26 cellular contexts compared by ENCODE assay signal in the genomic region with DNA sequence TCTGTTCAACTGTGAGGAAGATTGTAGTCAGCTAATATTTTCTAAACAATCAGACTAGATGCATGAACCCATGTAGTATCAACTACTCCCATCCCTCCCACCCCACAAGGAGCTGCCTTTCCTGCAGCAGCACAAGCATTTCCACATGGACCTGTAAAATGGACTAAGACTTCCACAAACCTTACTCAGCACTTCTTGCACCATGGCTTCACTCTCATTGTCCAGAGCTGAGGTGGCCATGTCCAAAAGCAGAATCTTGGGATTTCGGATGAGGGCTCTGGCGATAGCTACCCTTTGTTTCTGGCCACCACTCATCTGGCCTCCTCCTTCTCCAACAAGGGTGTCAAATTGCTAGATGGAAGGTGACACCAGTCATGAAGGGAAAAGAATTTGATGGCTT.
DNase-seq lines count a peak whose midpoint lies in the region; ATAC-seq, FAIRE-seq and TF ChIP-seq lines count a peak whose summit lies in the region.
"Had no signal": no experiment of that assay in that cellular context is flagged by ENCODE, and none has a peak within 500 bp of the region (broad histone marks: within the 10 kb centered on the region; RNA-seq: fewer than 3 reads in every experiment).

No MANE protein-coding gene starts in this region.

- H3K4me1 Mint-ChIP-seq in neural progenitor cell: peaks cover 6% of the 10 kb centered on the region
- H3K4me1 Mint-ChIP-seq: CD4-positive, CD25-positive, alpha-beta regulatory T cell had no signal

- H3K27ac Mint-ChIP-seq in neural progenitor cell: peak overlapping the region; percentile 67
- H3K27ac Mint-ChIP-seq: CD4-positive, alpha-beta memory T cell; CD4-positive, CD25-positive, alpha-beta regulatory T cell had no signal

- H3K14ac ChIP-seq in H1 (ENCODE audit: insufficient read length): no peak overlapping the region

- FAIRE-seq in HepG2 (lab: Jason Lieb, UNC) (no peak), H1 (lab: Jason Lieb, UNC) (no peak)
- FAIRE-seq: A549, GM12878, GM12892, GM18507 had no signal

- no peak overlapping the region for H3K4ac ChIP-seq in H1 (replicated peaks; ENCODE audit: insufficient read length, low read depth, low read length)

- H2BK5ac ChIP-seq in H1 (ENCODE audit: low read depth, low read length): no peak overlapping the region

- POLR2A ChIA-PET in HepG2 (lab: Yijun Ruan, JAX): no interaction called here
- POLR2A ChIA-PET in H1 (lab: Charles Lee; ENCODE audit: partially characterized antibody): interaction anchor here (0.6 kb wide), 1 partner anchor 22 kb away, joined by 4 read pairs; no protein-coding TSS in a partner anchor

- no peaks in the 10 kb centered on the region for H3K36me3 ChIP-seq in HepG2 (replicated peaks in 1 of 2; ENCODE audit: control insufficient read depth in 1 of 2, insufficient read depth in 2 of 2, low read length in 2 of 2)
- peaks cover 0 to 63% (median 21%) of the 10 kb centered on the region in 4 donors for H3K36me3 ChIP-seq in right lobe of liver
- no peaks in the 10 kb centered on the region for H3K36me3 ChIP-seq in H1 (ENCODE audit: control insufficient read depth in 2 of 4, insufficient read depth in 4 of 4, low read length in 3 of 4)
- H3K36me3 ChIP-seq in neural progenitor cell: no peaks in the 10 kb centered on the region
- H3K36me3 ChIP-seq: BE2C, BLaER1 had no signal

- H3K4me1 ChIP-seq in HepG2 (ENCODE audit: insufficient read depth, low read length) (no peaks in the 10 kb centered on the region), right lobe of liver (peaks cover 0 to 26% (median 7%) of the 10 kb centered on the region in 4 donors), H1 (replicated peaks in 1 of 4; ENCODE audit: control insufficient read depth in 3 of 4, insufficient read depth in 4 of 4, low read length in 3 of 4) (no peaks in the 10 kb centered on the region), neural progenitor cell (no peaks in the 10 kb centered on the region)
- H3K4me1 ChIP-seq: A549, BE2C, BLaER1 had no signal

- H3K9me3 ChIP-seq in HepG2 (ENCODE audit: low read length) (no peaks in the 10 kb centered on the region), right lobe of liver (no peaks in the 10 kb centered on the region), H1 (ENCODE audit: insufficient read depth in 2 of 2, low read depth in 1 of 2, low read length in 1 of 2) (no peaks in the 10 kb centered on the region), neural progenitor cell (ENCODE audit: low read depth) (no peaks in the 10 kb centered on the region)
- H3K9me3 ChIP-seq: A549, BE2C, BLaER1 had no signal

- H2AK5ac ChIP-seq in H1 (ENCODE audit: low read depth, low read length): no peak overlapping the region

- no peak overlapping the region for H2BK15ac ChIP-seq in H1 (ENCODE audit: low read length)

- H3K27me3 ChIP-seq in HepG2 (ENCODE audit: control insufficient read depth in 1 of 2, insufficient read depth in 2 of 2, low read length in 2 of 2): no peaks in the 10 kb centered on the region
- H3K27me3 ChIP-seq in right lobe of liver: no peaks in the 10 kb centered on the region
- H3K27me3 ChIP-seq in H1 (replicated peaks in 1 of 4; ENCODE audit: control insufficient read depth in 3 of 4, extremely low read depth in 1 of 4, insufficient read depth in 3 of 4, low read length in 3 of 4): no peaks in the 10 kb centered on the region
- H3K27me3 ChIP-seq in neural progenitor cell: no peaks in the 10 kb centered on the region
- H3K27me3 ChIP-seq: BE2C, BLaER1 had no signal

- H3K79me2 ChIP-seq in HepG2 (ENCODE audit: insufficient read depth, low read length): no peaks in the 10 kb centered on the region
- H3K79me2 ChIP-seq in H1 (ENCODE audit: control insufficient read depth in 1 of 2, insufficient read depth in 2 of 2, low read length in 2 of 2): no peaks in the 10 kb centered on the region
- H3K79me2 ChIP-seq in neural progenitor cell (ENCODE audit: low read depth): no peaks in the 10 kb centered on the region

- H3K27ac ChIP-seq in HepG2 (ENCODE audit: extremely low read length, insufficient read depth, low read length) (no peak overlapping the region), right lobe of liver (no peak overlapping the region), H1 (ENCODE audit: low read depth, low read length) (no peak overlapping the region), neural progenitor cell (no peak overlapping the region), caudate nucleus (ENCODE audit: low read depth, low read length) (no peak overlapping the region)
- H3K27ac ChIP-seq: 22Rv1, A549, BLaER1 had no signal

- WGBS in HepG2 (ENCODE audit: low lambda C conversion rate): 85% methylated on average over 2 of the region's 2 CpGs
- 80% methylated on average over 1 of the region's 2 CpGs for WGBS in right lobe of liver (ENCODE audit: insufficient coverage, low coverage, low lambda C conversion rate, missing lambda C conversion rate)
- WGBS in H1 (ENCODE audit: extremely low coverage in 1 of 2, insufficient coverage in 1 of 2, insufficient read length in 1 of 2, insufficient replicate concordance in 2 of 2, low coverage in 1 of 2, low lambda C conversion rate in 2 of 2, missing lambda C conversion rate in 1 of 2), 2 experiments: 100% methylated on average over 2 of the region's 2 CpGs; no CpG with 5 or more reads in 1 of the 2 experiments

- no peak overlapping the region for H4K5ac ChIP-seq in H1 (ENCODE audit: insufficient read length, low read depth, low read length)

- intact Hi-C loops in HepG2 (cut with micrococcal nuclease; ENCODE audit: unreplicated experiment) (no loop called here), right lobe of liver (cut with DNase I) (no loop called here)

- no peak overlapping the region for H2BK12ac ChIP-seq in H1 (ENCODE audit: low read depth, low read length)

- H2AFZ ChIP-seq in HepG2 (ENCODE audit: low read length) (no peak overlapping the region), H1 (ENCODE audit: low read length) (peak overlapping the region; percentile 65; the same call in 1 of the 2 replicates), neural progenitor cell (replicated peaks) (no peak overlapping the region)

- H2BK120ac ChIP-seq in H1 (replicated peaks; ENCODE audit: low read depth, low read length): no peak overlapping the region

- H3K9me3 Mint-ChIP-seq in neural progenitor cell: no peaks in the 10 kb centered on the region
- H3K9me3 Mint-ChIP-seq: CD14-positive monocyte; CD4-positive, alpha-beta memory T cell; CD8-positive, alpha-beta memory T cell had no signal

- no peak overlapping the region for H3K4me3 Mint-ChIP-seq in neural progenitor cell
- H3K4me3 Mint-ChIP-seq: CD14-positive monocyte; CD4-positive, alpha-beta memory T cell; CD4-positive, CD25-positive, alpha-beta regulatory T cell; CD8-positive, alpha-beta memory T cell had no signal

- H4K91ac ChIP-seq in H1 (replicated peaks; ENCODE audit: insufficient read length, low read length): no peak overlapping the region

- H3K9ac ChIP-seq in HepG2 (ENCODE audit: insufficient read depth, low read depth, low read length) (no peak overlapping the region), H1 (replicated peaks in 1 of 4; ENCODE audit: extremely low read depth in 1 of 4, low read depth in 3 of 4, low read length in 3 of 4) (no peak overlapping the region), neural progenitor cell (no peak overlapping the region)
- H3K9ac ChIP-seq: BLaER1 had no signal

- no peaks in the 10 kb centered on the region for H3K23me2 ChIP-seq in H1 (ENCODE audit: low read depth, low read length)

- H3F3A ChIP-seq in neural progenitor cell (ENCODE audit: low read depth): peaks cover 14% of the 10 kb centered on the region

- BruUV-seq in HepG2 (replicated peaks; lab: Mats Ljungman, UMichigan): no TSS peak

- TF ChIP-seq POLR2A in HepG2 (IDR thresholded peaks at IDR 0.05; ENCODE audit: insufficient read depth in 1 of 2, low read depth in 2 of 2, low read length in 2 of 2) (no peak), right lobe of liver (IDR thresholded peaks at IDR 0.05) (no peak), H1 (IDR thresholded peaks at IDR 0.05; ENCODE audit: control extremely low read depth in 1 of 2, low read depth in 2 of 2, low read length in 2 of 2) (no peak)

- TF ChIP-seq RAD21 in HepG2 (CRISPR knock-in tag; IDR thresholded peaks at IDR 0.05) (no peak), H1 (IDR thresholded peaks at IDR 0.05 in 1 of 2, conservative IDR thresholded peaks at IDR 0.05 in 1 of 2; ENCODE audit: low read depth in 2 of 2, low read length in 2 of 2) (no peak)

- in situ Hi-C loops in HepG2 (cut with HindIII; ENCODE audit: extremely low pct_ligation_motif_present, low pct_unique_long_range_greater_than_20kb): loop anchor here (10.0 kb wide), 1 partner anchor 175 kb away; no protein-coding TSS in a partner anchor

- H3K79me1 ChIP-seq in H1 (ENCODE audit: low read depth, low read length): no peaks in the 10 kb centered on the region

- H3K4me2 ChIP-seq in HepG2 (ENCODE audit: low read depth, low read length) (no peak overlapping the region), H1 (ENCODE audit: insufficient read depth in 1 of 2, low read depth in 2 of 2, low read length in 2 of 2) (no peak overlapping the region), neural progenitor cell (no peak overlapping the region)
- H3K4me2 ChIP-seq: A549, BLaER1 had no signal

- H4K20me1 ChIP-seq in HepG2 (ENCODE audit: insufficient read depth, low read length) (no peaks in the 10 kb centered on the region), H1 (replicated peaks in 1 of 2; ENCODE audit: control insufficient read depth in 1 of 2, insufficient read depth in 2 of 2, low read length in 2 of 2) (no peaks in the 10 kb centered on the region), neural progenitor cell (ENCODE audit: low read depth) (no peaks in the 10 kb centered on the region)
- H4K20me1 ChIP-seq: BLaER1 had no signal

- no peak overlapping the region for H4K8ac ChIP-seq in H1 (ENCODE audit: extremely low read depth, insufficient read depth, low read length)

- TF ChIP-seq CTCF in HepG2 (CRISPR knock-in tag; IDR thresholded peaks at IDR 0.05): no peak
- no peak for TF ChIP-seq CTCF in right lobe of liver (IDR thresholded peaks at IDR 0.05)
- no peak for TF ChIP-seq CTCF in H1 (IDR thresholded peaks at IDR 0.05; ENCODE audit: control extremely low read depth in 1 of 3, insufficient read depth in 1 of 3, low read depth in 1 of 3, low read length in 3 of 3)
- TF ChIP-seq CTCF in neural progenitor cell (IDR thresholded peaks at IDR 0.05): no peak

- no peak for DNase-seq in HepG2 (ENCODE audit: low spot score)
- no peak for DNase-seq in right lobe of liver
- DNase-seq in H1 (ENCODE audit: low read depth in 1 of 2, low spot score in 2 of 2): no peak
- DNase-seq in neural progenitor cell (ENCODE audit: low spot score): no peak
- no peak for DNase-seq in caudate nucleus (lab: John Stamatoyannopoulos, UW)
- DNase-seq in AML-193 (lab: John Stamatoyannopoulos, UW): no peak
- DNase-seq: BE2C; C1 segment of cervical spinal cord; CD4-positive, alpha-beta memory T cell; CD4-positive, CD25-positive, alpha-beta regulatory T cell; CD8-positive, alpha-beta memory T cell; COR-L47; DMS 273 treated with DMSO at 0.1 percent for 48 hours; DMS153; DMS53; DMS79; DND-41; EL; GDM1 had no signal

- CTCF ChIA-PET in HepG2 (lab: Yijun Ruan, JAX; ENCODE audit: low intra/inter-chr PET ratio, low total read pairs): no interaction called here
- CTCF ChIA-PET in H1 (lab: Charles Lee; ENCODE audit: partially characterized antibody): interaction anchor here (0.7 to 2.5 kb wide), 5 partner anchors 9 to 141 kb away, joined by 3 to 11 read pairs (median 5); no protein-coding TSS in a partner anchor

- no peak overlapping the region for H3K56ac ChIP-seq in H1 (replicated peaks; ENCODE audit: insufficient read length, low read depth, low read length)

- H3K27me3 Mint-ChIP-seq in neural progenitor cell (ENCODE audit: insufficient read depth, low read depth): no peaks in the 10 kb centered on the region
- H3K27me3 Mint-ChIP-seq: CD4-positive, alpha-beta memory T cell; CD4-positive, CD25-positive, alpha-beta regulatory T cell; CD8-positive, alpha-beta memory T cell had no signal

- ATAC-seq in HepG2 (no peak), right lobe of liver (no peak)
- ATAC-seq: A549, GM12878 had no signal

- no peak overlapping the region for H3K23ac ChIP-seq in H1 (ENCODE audit: insufficient read length)

- no peaks in the 10 kb centered on the region for H3K36me3 Mint-ChIP-seq in neural progenitor cell
- H3K36me3 Mint-ChIP-seq: CD14-positive monocyte; CD4-positive, alpha-beta memory T cell; CD4-positive, CD25-positive, alpha-beta regulatory T cell; CD8-positive, alpha-beta memory T cell had no signal

- TF ChIP-seq EP300 in HepG2 (IDR thresholded peaks at IDR 0.05; ENCODE audit: low read depth in 2 of 2, low read length in 2 of 2) (no peak), HepG2 (CRISPR knock-in tag; IDR thresholded peaks at IDR 0.05; ENCODE audit: borderline replicate concordance) (no peak), H1 (IDR thresholded peaks at IDR 0.05; ENCODE audit: borderline replicate concordance in 1 of 2, low read depth in 2 of 2, low read length in 2 of 2) (no peak)

- H2BK20ac ChIP-seq in H1 (ENCODE audit: low read length): no peak overlapping the region

- H3K4me3 ChIP-seq in HepG2 (replicated peaks in 1 of 3; ENCODE audit: insufficient read depth in 1 of 3, low read depth in 2 of 3, low read length in 3 of 3): no peak overlapping the region
- H3K4me3 ChIP-seq in right lobe of liver: no peak overlapping the region
- H3K4me3 ChIP-seq in H1 (ENCODE audit: extremely low read depth in 1 of 4, insufficient read depth in 2 of 4, low read depth in 3 of 4, low read length in 4 of 4): no peak overlapping the region
- H3K4me3 ChIP-seq in neural progenitor cell: no peak overlapping the region
- H3K4me3 ChIP-seq: A549, BLaER1, GM12878 had no signal

- no peak overlapping the region for H3K18ac ChIP-seq in H1 (ENCODE audit: extremely low read depth, low read length)
